In the genomic region with DNA sequence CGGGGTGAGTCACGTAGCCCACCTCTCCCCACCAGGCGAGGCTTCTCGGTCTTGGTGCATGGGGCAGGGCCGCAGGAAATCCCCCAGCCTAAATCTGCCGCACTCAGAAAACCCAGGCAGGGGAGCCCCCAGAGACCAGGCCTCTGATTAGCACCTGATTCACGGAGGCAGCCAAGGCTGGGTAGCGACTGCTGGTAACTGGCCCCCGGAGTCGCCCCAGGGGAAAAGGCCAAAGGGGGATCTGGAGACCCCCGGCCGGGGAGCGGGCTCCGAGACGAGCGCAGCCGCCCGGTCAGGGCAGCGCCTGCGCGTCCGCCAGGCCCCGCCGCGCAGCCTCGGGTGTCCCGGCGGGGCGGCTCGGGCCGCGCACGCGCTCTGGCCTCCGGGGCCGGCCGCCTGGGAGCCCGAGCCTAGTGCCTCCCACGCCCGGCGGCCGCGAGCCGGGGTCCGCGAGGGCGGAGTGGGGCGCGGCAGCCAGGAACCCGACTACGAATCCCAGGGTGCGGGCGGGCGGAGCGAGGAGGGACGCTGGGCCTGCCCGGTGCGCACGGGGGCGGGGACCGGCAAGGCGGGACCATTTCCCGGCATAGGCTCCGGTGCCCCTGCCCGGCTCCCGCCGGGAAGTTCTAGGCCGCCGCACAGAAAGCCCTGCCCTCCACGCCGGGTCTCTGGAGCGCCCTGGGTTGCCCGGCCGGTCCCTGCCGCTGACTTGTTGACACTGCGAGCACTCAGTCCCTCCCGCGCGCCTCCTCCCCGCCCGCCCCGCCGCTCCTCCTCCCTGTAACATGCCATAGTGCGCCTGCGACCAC, we compare ENCODE assay signal across 1 cellular context.
TF ChIP-seq lines count a peak whose summit lies in the region.

A gene with protein sequence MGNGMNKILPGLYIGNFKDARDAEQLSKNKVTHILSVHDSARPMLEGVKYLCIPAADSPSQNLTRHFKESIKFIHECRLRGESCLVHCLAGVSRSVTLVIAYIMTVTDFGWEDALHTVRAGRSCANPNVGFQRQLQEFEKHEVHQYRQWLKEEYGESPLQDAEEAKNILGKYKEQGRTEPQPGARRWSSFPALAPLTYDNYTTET (plus strand): TSS at position 791 of the 809 bp plus-strand sequence. CDS start 53 bp downstream, outside the sequence.

TF ChIP-seq in IMR-90, 13 proteins besides CTCF, POLR2A, EP300 and RAD21:
- TF ChIP-seq MAZ (IDR thresholded peaks at IDR 0.05; ENCODE audit: borderline replicate concordance, low read depth, low read length) (peak; percentile 11; the same call in 1 of the 2 replicates), BHLHE40 (IDR thresholded peaks at IDR 0.05; ENCODE audit: low read depth, low read length) (no peak), NFE2L2 (IDR thresholded peaks at IDR 0.05; ENCODE audit: low read depth, low read length) (no peak), MXI1 (IDR thresholded peaks at IDR 0.05; ENCODE audit: borderline replicate concordance, low read depth, low read length) (peak; percentile 34; the same call in 1 of the 2 replicates)
